Comparison of ENCODE assay signal across 11 cellular contexts in the genomic region with DNA sequence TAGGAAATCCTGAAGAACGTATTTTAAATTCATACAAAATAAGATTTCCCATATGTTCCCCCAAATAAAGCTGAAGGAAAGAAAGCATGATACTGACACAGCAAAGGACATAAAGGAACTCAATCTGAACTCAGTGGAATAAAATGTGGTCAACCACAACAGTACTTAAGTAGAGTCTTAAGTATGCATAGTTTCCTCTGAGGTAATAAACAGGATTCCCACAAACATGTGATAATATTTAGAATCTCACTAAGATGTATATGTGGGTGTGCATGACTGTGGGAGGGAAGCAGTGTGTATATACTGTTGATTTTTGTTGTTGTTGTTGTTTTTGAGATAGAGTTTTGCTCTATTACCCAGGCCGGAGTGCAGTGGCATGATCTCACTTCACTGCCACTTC.
A peak's percentile ranks its signal among the peaks of the same experiment; 100 is the strongest.
DNase-seq lines count a peak whose midpoint lies in the region; ATAC-seq and TF ChIP-seq lines count a peak whose summit lies in the region.
"Had no signal": no experiment of that assay in that cellular context is flagged by ENCODE, and none has a peak within 500 bp of the region (broad histone marks: within the 10 kb centered on the region; RNA-seq: fewer than 3 reads in every experiment).

No MANE protein-coding gene starts in this region.

- no peak overlapping the region for H3K4me3 ChIP-seq in DND-41 (ENCODE audit: low read depth in 1 of 2, low read length in 2 of 2)
- no peak overlapping the region for H3K4me3 ChIP-seq in Jurkat, Clone E6-1 (ENCODE audit: low read length)
- no peak overlapping the region for H3K4me3 ChIP-seq in astrocyte of the spinal cord (ENCODE audit: low read depth, low read length)
- H3K4me3 ChIP-seq: ascending aorta, neural progenitor cell had no signal

- no peaks in the 10 kb centered on the region for H3K36me3 Mint-ChIP-seq in natural killer cell

- intact Hi-C loops in natural killer cell (cut with micrococcal nuclease), result no loop called here

- H2AFZ ChIP-seq in DND-41 (ENCODE audit: low read depth, low read length), result no peak overlapping the region
- H2AFZ ChIP-seq: neural progenitor cell had no signal

- no peak overlapping the region for H3K27ac ChIP-seq in DND-41 (ENCODE audit: low read length)
- H3K27ac ChIP-seq: ascending aorta, neural progenitor cell had no signal

- DNase-seq in DND-41, result no peak
- DNase-seq in Jurkat, Clone E6-1 (ENCODE audit: low read depth, low spot score), result peak; percentile 81
- peak; percentile 88 for DNase-seq in astrocyte of the spinal cord (ENCODE audit: low read depth, low spot score)
- no peak for DNase-seq in natural killer cell
- no peak for DNase-seq in T1000 (lab: John Stamatoyannopoulos, UW)
- DNase-seq in NCI-H82 (lab: John Stamatoyannopoulos, UW), result no peak
- DNase-seq: H9, NCI-H69 had no signal

- H4K20me1 ChIP-seq in DND-41 (ENCODE audit: insufficient read depth, low read length), result peaks cover 9% of the 10 kb centered on the region; the same call in 1 of the 2 replicates

- peaks cover 41% of the 10 kb centered on the region for H3K36me3 ChIP-seq in DND-41 (ENCODE audit: insufficient read depth, low read length)
- H3K36me3 ChIP-seq: neural progenitor cell had no signal

- H3K9ac ChIP-seq in DND-41 (ENCODE audit: low read depth, low read length), result no peak overlapping the region
- H3K9ac ChIP-seq: neural progenitor cell had no signal

- ATAC-seq in DND-41 (ENCODE audit: insufficient read depth, low read depth) (peak; percentile 93), natural killer cell (peak; percentile 46 to 81 (median 49)), GM21390 (IDR thresholded peaks at IDR 0.05; ENCODE audit: unreplicated experiment) (no peak)

- in situ Hi-C loops in astrocyte of the spinal cord (cut with HindIII; ENCODE audit: low sequenced_read_pairs), result no loop called here

- peak overlapping the region; percentile 22 for H3K4me3 Mint-ChIP-seq in natural killer cell
- H3K4me3 Mint-ChIP-seq: H9, neural progenitor cell had no signal

- no peak for TF ChIP-seq CTCF in DND-41 (IDR thresholded peaks at IDR 0.05; ENCODE audit: borderline replicate concordance, extremely low read depth, low read length, poor library complexity, severe bottlenecking)
- TF ChIP-seq CTCF in astrocyte of the spinal cord (IDR thresholded peaks at IDR 0.05; ENCODE audit: low read depth, low read length), result no peak
- no peak for TF ChIP-seq CTCF in natural killer cell (IDR thresholded peaks at IDR 0.05)

- H3K79me2 ChIP-seq in DND-41 (ENCODE audit: insufficient read depth, low read length), result no peaks in the 10 kb centered on the region

- H3K27me3 ChIP-seq in DND-41 (ENCODE audit: insufficient read depth, low read length, poor library complexity), result no peaks in the 10 kb centered on the region
- H3K27me3 ChIP-seq: ascending aorta, neural progenitor cell had no signal

- H3K4me1 Mint-ChIP-seq in natural killer cell, result peaks cover 21 to 33% of the 10 kb centered on the region in 2 donors
- H3K4me1 Mint-ChIP-seq: neural progenitor cell had no signal

- H3K27ac Mint-ChIP-seq in natural killer cell, result peak overlapping the region in 1 of 2 donors; percentile 21
- H3K27ac Mint-ChIP-seq: H9, neural progenitor cell had no signal

- no peak overlapping the region for H3K4me2 ChIP-seq in DND-41 (ENCODE audit: insufficient read depth, low read length)
- H3K4me2 ChIP-seq: neural progenitor cell had no signal

- H3K4me1 ChIP-seq in DND-41 (ENCODE audit: insufficient read depth, low read length), result no peaks in the 10 kb centered on the region
- H3K4me1 ChIP-seq: ascending aorta, neural progenitor cell had no signal

- no peaks in the 10 kb centered on the region for H3K9me3 ChIP-seq in DND-41 (ENCODE audit: insufficient read depth, low read length, severe bottlenecking)
- H3K9me3 ChIP-seq: ascending aorta had no signal

- no peaks in the 10 kb centered on the region for H3K9me3 Mint-ChIP-seq in natural killer cell
- H3K9me3 Mint-ChIP-seq: H9, neural progenitor cell had no signal

- no peaks in the 10 kb centered on the region for H3K27me3 Mint-ChIP-seq in natural killer cell (ENCODE audit: low read depth in 2 of 2)

Comparison
In these comparisons a context has a peak if more than half of its experiments do, and no peak if none do; other contexts are left out.
1. DNase-seq: peak in Jurkat, Clone E6-1 (single experiment) and astrocyte of the spinal cord (single experiment); none in DND-41 (single experiment), natural killer cell (single experiment), T1000 (single experiment) and NCI-H82 (single experiment).